Comparison of ENCODE assay signal across 12 cellular contexts in genomic region chr5:32182463-32183081, GRCh38. TPM values are rescaled to one million over a fixed set of nuclear protein-coding genes. Genes with fewer than 3 reads are reported as not detected.
DNase-seq lines count a peak whose midpoint lies in the region; ATAC-seq and TF ChIP-seq lines count a peak whose summit lies in the region.
"Had no signal": no experiment of that assay in that cellular context is flagged by ENCODE, and none has a peak within 500 bp of the region (broad histone marks: within the 10 kb centered on the region; RNA-seq: fewer than 3 reads in every experiment).

No MANE protein-coding gene starts in this region.

- no peak overlapping the region for H2AFZ ChIP-seq in neural progenitor cell (replicated peaks)

- H3K27me3 ChIP-seq in esophagus muscularis mucosa = no peaks in the 10 kb centered on the region
- H3K27me3 ChIP-seq in neural progenitor cell = no peaks in the 10 kb centered on the region

- TF ChIP-seq CTCF in esophagus muscularis mucosa (IDR thresholded peaks at IDR 0.05) = no peak
- TF ChIP-seq CTCF in neural progenitor cell (IDR thresholded peaks at IDR 0.05) = no peak

- peaks cover 4% of the 10 kb centered on the region for H3K36me3 Mint-ChIP-seq in central memory CD8-positive, alpha-beta T cell (ENCODE audit: insufficient read depth)
- peaks cover 2% of the 10 kb centered on the region for H3K36me3 Mint-ChIP-seq in neural progenitor cell
- H3K36me3 Mint-ChIP-seq: activated CD4-positive, alpha-beta memory T cell treated with anti-CD3 and anti-CD28 coated beads for 36 hours had no signal

- H3K9ac ChIP-seq in neural progenitor cell = no peak overlapping the region

- H3K27ac Mint-ChIP-seq in central memory CD8-positive, alpha-beta T cell (ENCODE audit: low read depth) = peak overlapping the region; percentile 71
- H3K27ac Mint-ChIP-seq in neural progenitor cell = no peak overlapping the region
- H3K27ac Mint-ChIP-seq: activated CD4-positive, alpha-beta memory T cell treated with anti-CD3 and anti-CD28 coated beads for 36 hours had no signal

- no peaks in the 10 kb centered on the region for H3F3A ChIP-seq in neural progenitor cell (ENCODE audit: low read depth)

- no peaks in the 10 kb centered on the region for H3K9me3 Mint-ChIP-seq in central memory CD8-positive, alpha-beta T cell
- peaks cover 6% of the 10 kb centered on the region for H3K9me3 Mint-ChIP-seq in neural progenitor cell

- no peak overlapping the region for H3K4me3 Mint-ChIP-seq in central memory CD8-positive, alpha-beta T cell
- H3K4me3 Mint-ChIP-seq in neural progenitor cell = no peak overlapping the region
- H3K4me3 Mint-ChIP-seq: activated CD4-positive, alpha-beta memory T cell treated with anti-CD3 and anti-CD28 coated beads for 36 hours had no signal

- H3K4me1 ChIP-seq in esophagus muscularis mucosa (no peaks in the 10 kb centered on the region), neural progenitor cell (no peaks in the 10 kb centered on the region)

- H3K27ac ChIP-seq in esophagus muscularis mucosa (replicated peaks in 1 of 4) (no peak overlapping the region), neural progenitor cell (no peak overlapping the region)

- no peak overlapping the region for H3K4me2 ChIP-seq in neural progenitor cell

- no peak for TF ChIP-seq POLR2A in esophagus muscularis mucosa (IDR thresholded peaks at IDR 0.05; ENCODE audit: low read depth)

- DNase-seq in central memory CD8-positive, alpha-beta T cell (ENCODE audit: low spot score in 2 of 2) = no peak
- DNase-seq in NCI-H510A treated with DMSO at 0.1 percent for 48 hours (lab: John Stamatoyannopoulos, UW) (no peak), esophagus muscularis mucosa (ENCODE audit: extremely low spot score) (no peak), neural progenitor cell (ENCODE audit: low spot score) (no peak)
- no peak for DNase-seq in stimulated activated CD4-positive, alpha-beta T cell treated with anti-CD3 and anti-CD28 coated beads, Interleukin-1b, Interleukin-23, amount 100 ng/mL, for 48 hours
- DNase-seq: activated CD4-positive, alpha-beta memory T cell treated with anti-CD3 and anti-CD28 coated beads for 36 hours; DND-41; NCI-H1417 treated with DMSO at 0.1 percent for 48 hours had no signal

- peaks cover 6% of the 10 kb centered on the region for H3K4me1 Mint-ChIP-seq in central memory CD8-positive, alpha-beta T cell
- H3K4me1 Mint-ChIP-seq in neural progenitor cell = peaks cover 2% of the 10 kb centered on the region

- H3K36me3 ChIP-seq in esophagus muscularis mucosa (no peaks in the 10 kb centered on the region), neural progenitor cell (no peaks in the 10 kb centered on the region)

- no peaks in the 10 kb centered on the region for H4K20me1 ChIP-seq in neural progenitor cell (ENCODE audit: low read depth)

- ATAC-seq in GM18870 (IDR thresholded peaks at IDR 0.05; ENCODE audit: unreplicated experiment) = peak; percentile 75
- ATAC-seq in GM21528 (IDR thresholded peaks at IDR 0.05; ENCODE audit: low FRiP score, unreplicated experiment) = peak; percentile 66
- ATAC-seq in HG03354 (IDR thresholded peaks at IDR 0.05; ENCODE audit: poor library complexity, severe bottlenecking, unreplicated experiment) = peak; percentile 68
- ATAC-seq in central memory CD8-positive, alpha-beta T cell (replicated peaks; ENCODE audit: extremely low read depth, poor library complexity, severe bottlenecking) = no peak

- WGBS in esophagus muscularis mucosa = 69% methylated on average over 5 of the region's 5 CpGs

- no peaks in the 10 kb centered on the region for H3K27me3 Mint-ChIP-seq in central memory CD8-positive, alpha-beta T cell
- peaks cover 8% of the 10 kb centered on the region for H3K27me3 Mint-ChIP-seq in neural progenitor cell (ENCODE audit: insufficient read depth, low read depth)

- H3K9me3 ChIP-seq in esophagus muscularis mucosa (peaks cover under 1 to 4% (median 2%) of the 10 kb centered on the region in 4 donors), neural progenitor cell (ENCODE audit: low read depth) (peaks cover 4% of the 10 kb centered on the region)

- no peak overlapping the region for H3K4me3 ChIP-seq in esophagus muscularis mucosa
- H3K4me3 ChIP-seq in neural progenitor cell = no peak overlapping the region
- H3K4me3 ChIP-seq: lung had no signal

- intact Hi-C loops in esophagus muscularis mucosa (cut with DNase I) = no loop called here

- no peaks in the 10 kb centered on the region for H3K79me2 ChIP-seq in neural progenitor cell (ENCODE audit: low read depth)

- TF ChIP-seq EP300 in esophagus muscularis mucosa (IDR thresholded peaks at IDR 0.05) = no peak

RNA-seq across cellular contexts. Expression of gene GOLPH3, which starts 8.5 kb away (rescaled TPM):
- total RNA-seq in esophagus muscularis mucosa (100 to 1,000 TPM; 149 to 277 (median 187) TPM), neural progenitor cell (ENCODE audit: low replicate concordance) (64.2 and 80.5 TPM in 2 replicates)
